In genomic region chr15:45402162-45402954, GRCh38 we compare ENCODE assay signal across 1 cellular context.
TF ChIP-seq lines count a peak whose summit lies in the region.

No MANE protein-coding gene starts in this region.

TF ChIP-seq in HepG2, 621 proteins besides CTCF, POLR2A, EP300 and RAD21 (continued from another document and continues in another):
- TF ChIP-seq ZBTB34 (CRISPR knock-in tag; IDR thresholded peaks at IDR 0.05) = peak; percentile 58; the same call in 1 of the 2 replicates
- TF ChIP-seq MLLT10 (CRISPR knock-in tag; IDR thresholded peaks at IDR 0.05) = 0 out of 2 replicates have a peak, but pooled peaks have one; percentile 57
- TF ChIP-seq MEF2D (CRISPR knock-in tag; IDR thresholded peaks at IDR 0.05) = peak; percentile 9; the same call in 1 of the 2 replicates
- TF ChIP-seq TERF1 (CRISPR knock-in tag; IDR thresholded peaks at IDR 0.05) = 0 out of 2 replicates have a peak, but pooled peaks have one; percentile 20
- peak; percentile 95 for TF ChIP-seq BRD4 (CRISPR knock-in tag; IDR thresholded peaks at IDR 0.05)
- TF ChIP-seq DRAP1 (CRISPR knock-in tag; IDR thresholded peaks at IDR 0.05) = peak; percentile 90
- no peak for TF ChIP-seq ATF7 (IDR thresholded peaks at IDR 0.05)
- 0 out of 2 replicates have a peak, but pooled peaks have one; percentile 11 for TF ChIP-seq ATF7 (CRISPR knock-in tag; IDR thresholded peaks at IDR 0.05)
- TF ChIP-seq FOSL2 (CRISPR knock-in tag; IDR thresholded peaks at IDR 0.05) = peak; percentile 15; the same call in 1 of the 2 replicates
- TF ChIP-seq REST (IDR thresholded peaks at IDR 0.05; ENCODE audit: borderline replicate concordance in 1 of 2, low read depth in 1 of 2, low read length in 2 of 2) = 0 out of 4 replicates have a peak, but pooled peaks of 1 of the 2 experiments have one; percentile 5
- peak; percentile 78; the same call in 1 of the 2 replicates for TF ChIP-seq E2F2 (CRISPR knock-in tag; IDR thresholded peaks at IDR 0.05; ENCODE audit: borderline replicate concordance)
- 0 out of 2 replicates have a peak, but pooled peaks have one; percentile 14 for TF ChIP-seq RXRA (CRISPR knock-in tag; IDR thresholded peaks at IDR 0.05)
- TF ChIP-seq ZNF672 (CRISPR knock-in tag; IDR thresholded peaks at IDR 0.05) = no peak
- peak; percentile 47 for TF ChIP-seq TFDP2 (CRISPR knock-in tag; IDR thresholded peaks at IDR 0.05)
- 0 out of 2 replicates have a peak, but pooled peaks have one; percentile 40 for TF ChIP-seq MEIS1 (CRISPR knock-in tag; IDR thresholded peaks at IDR 0.05; ENCODE audit: borderline replicate concordance)
- TF ChIP-seq ZNF280D (CRISPR knock-in tag; IDR thresholded peaks at IDR 0.05) = 0 out of 2 replicates have a peak, but pooled peaks have one; percentile 51
- TF ChIP-seq NR2C2 (CRISPR knock-in tag; IDR thresholded peaks at IDR 0.05; ENCODE audit: borderline replicate concordance) = peak; percentile 51
- no peak for TF ChIP-seq ZNF260 (CRISPR knock-in tag; IDR thresholded peaks at IDR 0.05; ENCODE audit: borderline replicate concordance, low read depth)
- no peak; the same call in none of the 2 replicates for TF ChIP-seq MTF2 (CRISPR knock-in tag; IDR thresholded peaks at IDR 0.05; ENCODE audit: borderline replicate concordance)
- TF ChIP-seq ZNF816 (CRISPR knock-in tag; IDR thresholded peaks at IDR 0.05; ENCODE audit: borderline replicate concordance) = no peak
- peak; percentile 39; the same call in 1 of the 2 replicates for TF ChIP-seq RARA (CRISPR knock-in tag; IDR thresholded peaks at IDR 0.05)
- TF ChIP-seq HIVEP1 (CRISPR knock-in tag; IDR thresholded peaks at IDR 0.05) = 0 out of 2 replicates have a peak, but pooled peaks have one; percentile 59
- TF ChIP-seq NCOA5 (CRISPR knock-in tag; IDR thresholded peaks at IDR 0.05) = no peak
- TF ChIP-seq ZNF574 (CRISPR knock-in tag; IDR thresholded peaks at IDR 0.05) = peak; percentile 91
- peak; percentile 83 for TF ChIP-seq ATF1 (CRISPR knock-in tag; IDR thresholded peaks at IDR 0.05)
- peak; percentile 61; the same call in 1 of the 2 replicates for TF ChIP-seq ZC3H13 (CRISPR knock-in tag; IDR thresholded peaks at IDR 0.05)
- 0 out of 2 replicates have a peak, but pooled peaks have one; percentile 19 for TF ChIP-seq FOSL1 (CRISPR knock-in tag; IDR thresholded peaks at IDR 0.05; ENCODE audit: borderline replicate concordance)
- peak; percentile 81; the same call in 1 of the 2 replicates for TF ChIP-seq REXO4 (CRISPR knock-in tag; IDR thresholded peaks at IDR 0.05; ENCODE audit: borderline replicate concordance)
- TF ChIP-seq MLX (CRISPR knock-in tag; IDR thresholded peaks at IDR 0.05) = peak; percentile 23; the same call in 1 of the 2 replicates
- TF ChIP-seq RBFOX2 (IDR thresholded peaks at IDR 0.05; ENCODE audit: low read depth, low read length) = peak; percentile 89
- peak; percentile 60; the same call in 1 of the 2 replicates for TF ChIP-seq NFIB (CRISPR knock-in tag; IDR thresholded peaks at IDR 0.05; ENCODE audit: borderline replicate concordance)
- TF ChIP-seq ZXDC (CRISPR knock-in tag; IDR thresholded peaks at IDR 0.05) = peak; percentile 26; the same call in 1 of the 2 replicates
- peak; percentile 61 for TF ChIP-seq ZNF781 (CRISPR knock-in tag; IDR thresholded peaks at IDR 0.05; ENCODE audit: borderline replicate concordance, not compliant biosample characterization)
- TF ChIP-seq EED (CRISPR knock-in tag; IDR thresholded peaks at IDR 0.05) = 0 out of 2 replicates have a peak, but pooled peaks have one; percentile 52
